In the genomic region with DNA sequence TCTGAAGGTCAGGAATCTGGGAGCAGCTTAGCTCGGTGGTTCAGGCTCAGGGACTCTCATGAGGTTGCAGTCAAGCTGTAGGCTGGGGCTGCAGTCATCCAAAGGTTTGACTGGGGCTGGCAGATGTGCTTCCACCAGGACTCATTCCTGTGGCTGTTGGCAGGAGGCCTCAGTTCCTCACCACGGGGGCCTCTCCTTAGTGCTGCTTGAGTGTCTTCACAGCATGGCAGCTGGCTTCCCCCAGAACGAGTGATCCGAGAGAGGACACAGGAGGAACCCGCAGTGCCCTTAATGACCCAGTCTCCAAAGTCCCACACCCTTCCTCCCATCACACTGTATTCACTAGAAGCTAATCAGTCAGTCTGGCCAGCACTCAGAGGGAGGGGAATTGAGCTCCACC, we compare ENCODE assay signal across 2 cellular contexts.
TF ChIP-seq lines count a peak whose summit lies in the region.

No MANE protein-coding gene starts in this region.

TF ChIP-seq in IMR-90, 13 proteins besides CTCF, POLR2A, EP300 and RAD21:
- TF ChIP-seq MAFK (IDR thresholded peaks at IDR 0.05; ENCODE audit: low read depth, low read length) (no peak), NFE2L2 (IDR thresholded peaks at IDR 0.05; ENCODE audit: low read depth, low read length) (no peak), CHD1 (IDR thresholded peaks at IDR 0.05; ENCODE audit: low read depth, low read length) (no peak)

TF ChIP-seq in GM12878, 131 proteins besides CTCF, POLR2A, EP300 and RAD21:
- TF ChIP-seq EED (IDR thresholded peaks at IDR 0.05; ENCODE audit: low read depth): no peak
- TF ChIP-seq HCFC1 (IDR thresholded peaks at IDR 0.05; ENCODE audit: low read length): no peak
- TF ChIP-seq, protein P1, sequence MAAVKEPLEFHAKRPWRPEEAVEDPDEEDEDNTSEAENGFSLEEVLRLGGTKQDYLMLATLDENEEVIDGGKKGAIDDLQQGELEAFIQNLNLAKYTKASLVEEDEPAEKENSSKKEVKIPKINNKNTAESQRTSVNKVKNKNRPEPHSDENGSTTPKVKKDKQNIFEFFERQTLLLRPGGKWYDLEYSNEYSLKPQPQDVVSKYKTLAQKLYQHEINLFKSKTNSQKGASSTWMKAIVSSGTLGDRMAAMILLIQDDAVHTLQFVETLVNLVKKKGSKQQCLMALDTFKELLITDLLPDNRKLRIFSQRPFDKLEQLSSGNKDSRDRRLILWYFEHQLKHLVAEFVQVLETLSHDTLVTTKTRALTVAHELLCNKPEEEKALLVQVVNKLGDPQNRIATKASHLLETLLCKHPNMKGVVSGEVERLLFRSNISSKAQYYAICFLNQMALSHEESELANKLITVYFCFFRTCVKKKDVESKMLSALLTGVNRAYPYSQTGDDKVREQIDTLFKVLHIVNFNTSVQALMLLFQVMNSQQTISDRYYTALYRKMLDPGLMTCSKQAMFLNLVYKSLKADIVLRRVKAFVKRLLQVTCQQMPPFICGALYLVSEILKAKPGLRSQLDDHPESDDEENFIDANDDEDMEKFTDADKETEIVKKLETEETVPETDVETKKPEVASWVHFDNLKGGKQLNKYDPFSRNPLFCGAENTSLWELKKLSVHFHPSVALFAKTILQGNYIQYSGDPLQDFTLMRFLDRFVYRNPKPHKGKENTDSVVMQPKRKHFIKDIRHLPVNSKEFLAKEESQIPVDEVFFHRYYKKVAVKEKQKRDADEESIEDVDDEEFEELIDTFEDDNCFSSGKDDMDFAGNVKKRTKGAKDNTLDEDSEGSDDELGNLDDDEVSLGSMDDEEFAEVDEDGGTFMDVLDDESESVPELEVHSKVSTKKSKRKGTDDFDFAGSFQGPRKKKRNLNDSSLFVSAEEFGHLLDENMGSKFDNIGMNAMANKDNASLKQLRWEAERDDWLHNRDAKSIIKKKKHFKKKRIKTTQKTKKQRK (IDR thresholded peaks at IDR 0.05; ENCODE audit: low read depth, low read length): no peak
- no peak for TF ChIP-seq IRF4 (IDR thresholded peaks at IDR 0.05; ENCODE audit: low read depth, low read length)
- no peak for TF ChIP-seq ZNF622 (IDR thresholded peaks at IDR 0.05)
- no peak for TF ChIP-seq BCL3 (IDR thresholded peaks at IDR 0.05; ENCODE audit: borderline replicate concordance, insufficient read depth, low read depth, low read length, poor library complexity, severe bottlenecking)
- TF ChIP-seq NFYA (IDR thresholded peaks at IDR 0.05; ENCODE audit: borderline replicate concordance, low read depth, low read length): no peak
- TF ChIP-seq CBFB (IDR thresholded peaks at IDR 0.05; ENCODE audit: low read depth): no peak
- TF ChIP-seq CREM (IDR thresholded peaks at IDR 0.05; ENCODE audit: low read depth): no peak
- TF ChIP-seq CEBPB (IDR thresholded peaks at IDR 0.05; ENCODE audit: borderline replicate concordance in 1 of 2, low read depth in 2 of 2, low read length in 2 of 2): no peak
- TF ChIP-seq MEF2B (IDR thresholded peaks at IDR 0.05; ENCODE audit: partially characterized antibody, poor library complexity, severe bottlenecking): no peak
- TF ChIP-seq CHD4 (IDR thresholded peaks at IDR 0.05): no peak
